In genomic region chr3:71432044-71432970, GRCh38 we compare ENCODE assay signal across 11 cellular contexts.
A peak's percentile ranks its signal among the peaks of the same experiment; 100 is the strongest.
DNase-seq lines count a peak whose midpoint lies in the region; ATAC-seq and TF ChIP-seq lines count a peak whose summit lies in the region.
"Had no signal": no experiment of that assay in that cellular context is flagged by ENCODE, and none has a peak within 500 bp of the region (broad histone marks: within the 10 kb centered on the region; RNA-seq: fewer than 3 reads in every experiment).

No MANE protein-coding gene starts in this region.

- H3K9me3 Mint-ChIP-seq in activated CD4-positive, alpha-beta T cell treated with anti-CD3 and anti-CD28 coated beads, Interleukin-2, amount 10 ng/mL, durations not matched to agents 7 days and 5 days: peaks cover 2% of the 10 kb centered on the region
- H3K9me3 Mint-ChIP-seq in activated naive CD4-positive, alpha-beta T cell treated with anti-CD3 and anti-CD28 coated beads, Interleukin-2, amount 50 U/mL, for 72 hours: no peaks in the 10 kb centered on the region

- H3K36me3 ChIP-seq in spleen: no peaks in the 10 kb centered on the region
- H3K36me3 ChIP-seq: ovary had no signal

- peak overlapping the region; percentile 89 for H3K27ac Mint-ChIP-seq in activated CD4-positive, alpha-beta T cell treated with anti-CD3 and anti-CD28 coated beads, Interleukin-2, amount 10 ng/mL, durations not matched to agents 7 days and 5 days
- H3K27ac Mint-ChIP-seq in activated naive CD4-positive, alpha-beta T cell treated with anti-CD3 and anti-CD28 coated beads, Interleukin-2, amount 50 U/mL, for 72 hours: peak overlapping the region; percentile 93 to 98

- CTCF ChIA-PET in activated CD4-positive, alpha-beta T cell treated with anti-CD3 and anti-CD28 coated beads, Interleukin-2, amount 10 ng/mL, durations not matched to agents 7 days and 5 days (lab: Charles Lee): interaction anchor here (0.6 to 0.7 kb wide), 2 partner anchors 22 to 26 kb away, joined by 3 read pairs; no protein-coding TSS in a partner anchor

- H3K27me3 Mint-ChIP-seq in activated CD4-positive, alpha-beta T cell treated with anti-CD3 and anti-CD28 coated beads, Interleukin-2, amount 10 ng/mL, durations not matched to agents 7 days and 5 days: no peaks in the 10 kb centered on the region

- peak; percentile 28 to 43 for ATAC-seq in activated naive CD4-positive, alpha-beta T cell treated with anti-CD3 and anti-CD28 coated beads, Interleukin-2, amount 50 U/mL, for 72 hours
- ATAC-seq in left cardiac atrium (peak in 1 of 2 donors; percentile 84), HG03469 (IDR thresholded peaks at IDR 0.05; ENCODE audit: unreplicated experiment) (no peak)

- WGBS in spleen, 5 donors: 60 to 68% (median 65%) methylated on average over 17 of the region's 17 CpGs

- POLR2A ChIA-PET in activated CD4-positive, alpha-beta T cell treated with anti-CD3 and anti-CD28 coated beads, Interleukin-2, amount 10 ng/mL, durations not matched to agents 7 days and 5 days (lab: Charles Lee): no interaction called here

- peaks cover 80% of the 10 kb centered on the region for H3K4me1 Mint-ChIP-seq in activated CD4-positive, alpha-beta T cell treated with anti-CD3 and anti-CD28 coated beads, Interleukin-2, amount 10 ng/mL, durations not matched to agents 7 days and 5 days

- H3K27me3 ChIP-seq in spleen (replicated peaks in 1 of 7): no peaks in the 10 kb centered on the region
- H3K27me3 ChIP-seq: ovary had no signal

- TF ChIP-seq POLR2A in spleen (IDR thresholded peaks at IDR 0.05): no peak

- peak overlapping the region; percentile 10 to 80 (median 72) for H3K27ac ChIP-seq in spleen
- H3K27ac ChIP-seq: ovary had no signal

- intact Hi-C loops in left cardiac atrium (cut with DNase I) (no loop called here), spleen (cut with DNase I; ENCODE audit: low total_unique reads) (no loop called here)

- no peak overlapping the region for H3K4me3 ChIP-seq in spleen
- H3K4me3 ChIP-seq: ovary had no signal

- H3K9me3 ChIP-seq in spleen: no peaks in the 10 kb centered on the region
- H3K9me3 ChIP-seq: ovary had no signal

- TF ChIP-seq CTCF in spleen (IDR thresholded peaks at IDR 0.05 in 8 of 11, conservative IDR thresholded peaks at IDR 0.05 in 3 of 11): no peak

- H3K36me3 Mint-ChIP-seq in activated CD4-positive, alpha-beta T cell treated with anti-CD3 and anti-CD28 coated beads, Interleukin-2, amount 10 ng/mL, durations not matched to agents 7 days and 5 days (ENCODE audit: low read depth): peaks cover 13% of the 10 kb centered on the region
- H3K36me3 Mint-ChIP-seq in activated naive CD4-positive, alpha-beta T cell treated with anti-CD3 and anti-CD28 coated beads, Interleukin-2, amount 50 U/mL, for 72 hours: peaks cover 6 to 12% of the 10 kb centered on the region in 2 donors

- peaks cover 40 to 89% (median 65%) of the 10 kb centered on the region in 6 donors for H3K4me1 ChIP-seq in spleen

- DNase-seq in activated CD4-positive, alpha-beta T cell treated with anti-CD3 and anti-CD28 coated beads, Interleukin-2, amount 10 ng/mL, durations not matched to agents 7 days and 5 days: no peak
- no peak for DNase-seq in activated CD4-positive, alpha-beta T cell treated with anti-CD3 and anti-CD28 coated beads for 1 hour
- DNase-seq in activated naive CD4-positive, alpha-beta T cell treated with anti-CD3 and anti-CD28 coated beads, Interleukin-2, amount 50 U/mL, for 72 hours (ENCODE audit: low spot score in 2 of 2): no peak
- peak; percentile 74 for DNase-seq in left cardiac atrium
- peak; percentile 82 for DNase-seq in spleen
- no peak for DNase-seq in dedifferentiated amniotic fluid mesenchymal stem cell (ENCODE audit: extremely low spot score)
- no peak for DNase-seq in NCI-H510A (lab: John Stamatoyannopoulos, UW)
- DNase-seq: KBM-7, NCI-H2081 treated with DMSO at 0.1 percent for 48 hours, ovary had no signal

- H3K4me3 Mint-ChIP-seq in activated CD4-positive, alpha-beta T cell treated with anti-CD3 and anti-CD28 coated beads, Interleukin-2, amount 10 ng/mL, durations not matched to agents 7 days and 5 days: no peak overlapping the region

Comparison
In these comparisons a context has a peak if more than half of its experiments do, and no peak if none do; other contexts are left out.
1. DNase-seq: peak in left cardiac atrium (single experiment) and spleen (single experiment); none in activated CD4-positive, alpha-beta T cell treated with anti-CD3 and anti-CD28 coated beads, Interleukin-2, amount 10 ng/mL, durations not matched to agents 7 days and 5 days (single experiment), activated CD4-positive, alpha-beta T cell treated with anti-CD3 and anti-CD28 coated beads for 1 hour (single experiment), activated naive CD4-positive, alpha-beta T cell treated with anti-CD3 and anti-CD28 coated beads, Interleukin-2, amount 50 U/mL, for 72 hours (0 of 2), dedifferentiated amniotic fluid mesenchymal stem cell (single experiment) and NCI-H510A (single experiment).